8 cellular contexts compared by ENCODE assay signal in the genomic region with DNA sequence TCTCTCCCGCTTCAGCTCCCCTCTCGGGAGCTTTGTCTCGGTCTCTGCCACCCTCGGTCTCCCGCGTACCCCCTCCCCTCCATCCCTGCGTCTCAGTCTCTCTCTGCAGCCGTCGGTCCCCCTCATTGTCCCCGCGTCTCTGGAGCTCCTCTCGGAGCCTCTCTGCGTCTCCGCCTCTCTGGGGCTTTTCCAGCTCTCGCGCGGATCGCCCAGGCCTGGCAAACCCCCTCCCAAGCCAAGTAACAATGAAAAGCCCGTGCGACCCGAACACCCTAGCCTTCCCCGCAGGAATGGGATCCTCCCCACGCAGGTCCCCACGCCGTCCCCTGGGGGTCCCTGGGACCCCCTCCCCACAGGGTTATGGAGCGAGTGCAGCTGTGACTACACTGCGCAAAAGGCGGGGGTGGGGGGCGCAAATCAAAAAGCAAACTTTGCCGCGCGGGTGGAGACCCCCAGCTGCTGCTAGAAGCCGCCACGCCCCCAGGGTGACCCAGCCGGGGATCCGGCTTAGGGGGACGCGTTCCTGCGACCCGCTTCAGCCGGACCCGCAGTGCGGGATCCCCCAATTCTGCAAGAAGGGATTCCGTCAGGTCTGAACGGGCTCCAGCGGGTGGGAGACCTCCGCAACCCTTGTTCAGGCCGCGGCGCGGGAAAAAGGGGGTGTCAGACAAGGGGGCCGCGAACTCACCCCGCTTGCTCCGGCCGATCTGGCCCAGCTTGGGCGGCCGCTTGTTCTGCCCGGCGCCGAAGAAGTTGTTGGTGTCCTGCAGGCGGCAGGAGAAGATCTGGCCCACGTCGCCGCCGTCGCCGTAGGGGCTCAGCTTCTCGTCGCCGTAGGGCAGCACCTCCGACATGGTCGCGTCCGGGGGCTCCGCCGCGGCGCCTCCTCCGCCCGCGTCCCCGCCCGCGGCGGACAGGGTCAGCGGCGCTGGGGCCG. TPM values are rescaled to one million over a fixed set of nuclear protein-coding genes. Genes with fewer than 3 reads are reported as not detected.
DNase-seq lines count a peak whose midpoint lies in the region; TF ChIP-seq lines count a peak whose summit lies in the region.

No MANE protein-coding gene starts in this region.

- intact Hi-C loops in ovary (cut with DNase I): no loop called here

- TF ChIP-seq CTCF in fibroblast of pulmonary artery (IDR thresholded peaks at IDR 0.05; ENCODE audit: low read length, missing control alignments) (no peak), ovary (IDR thresholded peaks at IDR 0.05) (no peak), MM.1S (IDR thresholded peaks at IDR 0.05; ENCODE audit: low read length) (no peak)

- H3K4me1 ChIP-seq in ovary (ENCODE audit: insufficient read depth) (peaks cover 11% of the 10 kb centered on the region), MM.1S (ENCODE audit: low read length) (no peaks in the 10 kb centered on the region)

- TF ChIP-seq POLR2A in ovary (IDR thresholded peaks at IDR 0.05): no peak

- in situ Hi-C loops in G401 (cut with HindIII; ENCODE audit: low sequenced_read_pairs) (no loop called here), ACHN (cut with HindIII; ENCODE audit: low pct_ligation_motif_present, low pct_unique_long_range_greater_than_20kb, low sequenced_read_pairs) (no loop called here)

- H3K9me2 ChIP-seq in MM.1S (replicated peaks; ENCODE audit: insufficient read depth, low read length): no peaks in the 10 kb centered on the region

- DNase-seq in G401 (ENCODE audit: low spot score) (peak; percentile 19), SK-N-DZ (ENCODE audit: low spot score) (peak; percentile 37), fibroblast of pulmonary artery (ENCODE audit: low read depth) (peak; percentile 26), ovary (peak; percentile 36 to 53 (median 49)), ACHN (no peak), NCI-H526 (lab: John Stamatoyannopoulos, UW) (no peak), MM.1S (no peak), SW 1271 (lab: John Stamatoyannopoulos, UW) (no peak)

- no peak for TF ChIP-seq EP300 in ovary (IDR thresholded peaks at IDR 0.05)

- no peak overlapping the region for H2AFZ ChIP-seq in MM.1S (ENCODE audit: low read length)

- H3K4me3 ChIP-seq in fibroblast of pulmonary artery (replicated peaks; ENCODE audit: low read depth, low read length) (peak overlapping the region; percentile 76), ovary (peak overlapping the region; percentile 81), MM.1S (ENCODE audit: low read length) (no peak overlapping the region)

- no peak overlapping the region for H3K9ac ChIP-seq in MM.1S (ENCODE audit: low read length)

- 0 to 1% (median 1%) methylated on average over 67 to 89 of the region's 89 CpGs for WGBS in ovary, 3 donors

- no peaks in the 10 kb centered on the region for H3K27me3 ChIP-seq in ovary
- peaks cover 92% of the 10 kb centered on the region for H3K27me3 ChIP-seq in MM.1S (replicated peaks; ENCODE audit: insufficient read depth, low read length)

- no peaks in the 10 kb centered on the region for H3F3A ChIP-seq in MM.1S (ENCODE audit: insufficient read depth, low read length)

- no peak overlapping the region for H3K4me2 ChIP-seq in MM.1S (ENCODE audit: low read depth, low read length)

- H3K79me2 ChIP-seq in MM.1S (ENCODE audit: low read length): no peaks in the 10 kb centered on the region

- no peaks in the 10 kb centered on the region for H3K36me3 ChIP-seq in ovary
- H3K36me3 ChIP-seq in MM.1S (replicated peaks; ENCODE audit: insufficient read depth, low read length): no peaks in the 10 kb centered on the region

- no peaks in the 10 kb centered on the region for H4K20me1 ChIP-seq in MM.1S (ENCODE audit: insufficient read depth, low read length)

- H3K9me3 ChIP-seq in ovary (no peaks in the 10 kb centered on the region), MM.1S (replicated peaks; ENCODE audit: insufficient read depth, low read length) (no peaks in the 10 kb centered on the region)

- H3K27ac ChIP-seq in ovary (peak overlapping the region; percentile 16 to 83), MM.1S (ENCODE audit: low read length) (no peak overlapping the region)

RNA-seq across cellular contexts. Expression of gene CAMK2N1, which starts 1.2 kb away (rescaled TPM):
- not detected in 2 replicates for total RNA-seq in G401 (2014; rRNA removed; shearing (Covaris generic))
- 4.9 and 5.3 TPM in 2 replicates for polyA plus RNA-seq in SK-N-DZ (2014; cell fraction: cytosol; rRNA removed)
- 1.3 and 3.1 TPM in 2 replicates for polyA plus RNA-seq in SK-N-DZ (2014; cell fraction: nucleus; rRNA removed)
- 10 to 100 TPM; 11.3 to 95.9 (median 35.2) TPM for total RNA-seq in ovary
- polyA plus RNA-seq in ovary: 10 to 100 TPM; 20.8 to 42.6 TPM

RNA-seq across cellular contexts. Expression of gene MUL1, which starts 23.2 kb away (rescaled TPM):
- 13.3 and 22.3 TPM in 2 replicates for total RNA-seq in G401 (2014; rRNA removed; shearing (Covaris generic))
- 23.8 and 27.3 TPM in 2 replicates for polyA plus RNA-seq in SK-N-DZ (2014; cell fraction: cytosol; rRNA removed)
- polyA plus RNA-seq in SK-N-DZ (2014; cell fraction: nucleus; rRNA removed): 10.6 and 13.3 TPM in 2 replicates
- 10 to 100 TPM; 19.9 to 31.6 (median 24.6) TPM for total RNA-seq in ovary
- 10 to 100 TPM; 16.7 to 20.1 TPM for polyA plus RNA-seq in ovary

Comparison
In these comparisons a context has a peak if more than half of its experiments do, and no peak if none do; other contexts are left out.
1. DNase-seq: peak in G401 (single experiment), SK-N-DZ (single experiment), fibroblast of pulmonary artery (single experiment) and ovary (5 of 5); none in ACHN (single experiment), NCI-H526 (0 of 2), MM.1S (single experiment) and SW 1271 (0 of 2).
2. RNA of gene CAMK2N1, which starts 1.2 kb away (total RNA-seq): 11.3 to 95.9 TPM in ovary; not detected in G401; every median in the first group is over 10 times any median in the second.